In genomic region chr10:69335063-69335587, GRCh38 we compare ENCODE assay signal across 2 cellular contexts.
TF ChIP-seq lines count a peak whose summit lies in the region.

No MANE protein-coding gene starts in this region.

TF ChIP-seq in H1, 55 proteins besides CTCF, POLR2A, EP300 and RAD21 (continued from another document):
- TF ChIP-seq SIX5 (IDR thresholded peaks at IDR 0.05; ENCODE audit: low read depth, low read length) (no peak), TAF1 (IDR thresholded peaks at IDR 0.05; ENCODE audit: low read depth, low read length) (no peak), CREB1 (IDR thresholded peaks at IDR 0.05) (no peak), TBP (IDR thresholded peaks at IDR 0.05; ENCODE audit: low read depth, low read length) (no peak), EZH2 (IDR thresholded peaks at IDR 0.05; ENCODE audit: low read depth, low read length, severe bottlenecking) (no peak), JUND (IDR thresholded peaks at IDR 0.05; ENCODE audit: low read length) (no peak), SIN3A (conservative IDR thresholded peaks at IDR 0.05 in 1 of 2, IDR thresholded peaks at IDR 0.05 in 1 of 2; ENCODE audit: low read depth in 1 of 2, low read length in 2 of 2) (no peak), BRCA1 (IDR thresholded peaks at IDR 0.05; ENCODE audit: low read depth, low read length) (no peak), CHD2 (IDR thresholded peaks at IDR 0.05; ENCODE audit: low read length) (no peak)

TF ChIP-seq in HEK293T, 16 proteins besides CTCF, POLR2A, EP300 and RAD21 (continued from another document):
- no peak for TF ChIP-seq PKNOX1 (IDR thresholded peaks at IDR 0.05)
- TF ChIP-seq FOXM1 (IDR thresholded peaks at IDR 0.05; ENCODE audit: borderline replicate concordance), result no peak
- no peak for TF ChIP-seq ELF4 (IDR thresholded peaks at IDR 0.05)
- TF ChIP-seq TARDBP (IDR thresholded peaks at IDR 0.05), result no peak
- TF ChIP-seq CTBP1 (IDR thresholded peaks at IDR 0.05; ENCODE audit: borderline replicate concordance), result no peak
- TF ChIP-seq NFRKB (IDR thresholded peaks at IDR 0.05), result no peak
- no peak for TF ChIP-seq SUZ12 (IDR thresholded peaks at IDR 0.05)
- TF ChIP-seq L3MBTL2 (conservative IDR thresholded peaks at IDR 0.05), result no peak
- TF ChIP-seq FOXK2 (IDR thresholded peaks at IDR 0.05), result no peak
- TF ChIP-seq ZNF384 (IDR thresholded peaks at IDR 0.05), result no peak
- TF ChIP-seq SP1 (IDR thresholded peaks at IDR 0.05), result no peak
- TF ChIP-seq FOXA1 (IDR thresholded peaks at IDR 0.05), result no peak
